Comparison of ENCODE assay signal across 1 cellular context in genomic region chr1:153977250-153978240, GRCh38.
TF ChIP-seq lines count a peak whose summit lies in the region.

Gene JTB (minus strand): TSS chr1:153977674. CDS start chr1:153977252, 422 bp downstream.

TF ChIP-seq in K562, 482 proteins besides CTCF, POLR2A, EP300 and RAD21 (continued from another document and continues in another):
- 0 out of 2 replicates have a peak, but pooled peaks have one; percentile 50 for TF ChIP-seq TGIF2 (CRISPR knock-in tag; IDR thresholded peaks at IDR 0.05)
- TF ChIP-seq PTBP1 (IDR thresholded peaks at IDR 0.05; ENCODE audit: low read depth, low read length), result no peak
- no peak for TF ChIP-seq ZNF551 (CRISPR knock-in tag; IDR thresholded peaks at IDR 0.05)
- no peak for TF ChIP-seq GATA2 (CRISPR knock-in tag; IDR thresholded peaks at IDR 0.05)
- TF ChIP-seq, protein P1, sequence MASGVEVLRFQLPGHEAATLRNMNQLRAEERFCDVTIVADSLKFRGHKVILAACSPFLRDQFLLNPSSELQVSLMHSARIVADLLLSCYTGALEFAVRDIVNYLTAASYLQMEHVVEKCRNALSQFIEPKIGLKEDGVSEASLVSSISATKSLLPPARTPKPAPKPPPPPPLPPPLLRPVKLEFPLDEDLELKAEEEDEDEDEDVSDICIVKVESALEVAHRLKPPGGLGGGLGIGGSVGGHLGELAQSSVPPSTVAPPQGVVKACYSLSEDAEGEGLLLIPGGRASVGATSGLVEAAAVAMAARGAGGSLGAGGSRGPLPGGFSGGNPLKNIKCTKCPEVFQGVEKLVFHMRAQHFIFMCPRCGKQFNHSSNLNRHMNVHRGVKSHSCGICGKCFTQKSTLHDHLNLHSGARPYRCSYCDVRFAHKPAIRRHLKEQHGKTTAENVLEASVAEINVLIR (CRISPR knock-in tag; IDR thresholded peaks at IDR 0.05), result 0 out of 2 replicates have a peak, but pooled peaks have one; percentile 17
- TF ChIP-seq, protein P2, sequence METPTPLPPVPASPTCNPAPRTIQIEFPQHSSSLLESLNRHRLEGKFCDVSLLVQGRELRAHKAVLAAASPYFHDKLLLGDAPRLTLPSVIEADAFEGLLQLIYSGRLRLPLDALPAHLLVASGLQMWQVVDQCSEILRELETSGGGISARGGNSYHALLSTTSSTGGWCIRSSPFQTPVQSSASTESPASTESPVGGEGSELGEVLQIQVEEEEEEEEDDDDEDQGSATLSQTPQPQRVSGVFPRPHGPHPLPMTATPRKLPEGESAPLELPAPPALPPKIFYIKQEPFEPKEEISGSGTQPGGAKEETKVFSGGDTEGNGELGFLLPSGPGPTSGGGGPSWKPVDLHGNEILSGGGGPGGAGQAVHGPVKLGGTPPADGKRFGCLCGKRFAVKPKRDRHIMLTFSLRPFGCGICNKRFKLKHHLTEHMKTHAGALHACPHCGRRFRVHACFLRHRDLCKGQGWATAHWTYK (CRISPR knock-in tag; IDR thresholded peaks at IDR 0.05), result no peak
- no peak for TF ChIP-seq E2F1 (CRISPR knock-in tag; IDR thresholded peaks at IDR 0.05)
- TF ChIP-seq TAF15 (IDR thresholded peaks at IDR 0.05; ENCODE audit: low read depth, low read length), result no peak
- TF ChIP-seq ZNF263 (CRISPR knock-in tag; IDR thresholded peaks at IDR 0.05; ENCODE audit: borderline replicate concordance), result no peak; the same call in 1 of the 2 replicates
- peak; percentile 58; the same call in 1 of the 2 replicates for TF ChIP-seq SMAD4 (CRISPR knock-in tag; conservative IDR thresholded peaks at IDR 0.05)
- no peak for TF ChIP-seq ZNF197 (CRISPR knock-in tag; IDR thresholded peaks at IDR 0.05; ENCODE audit: low read depth)
- TF ChIP-seq SMAD1 (IDR thresholded peaks at IDR 0.05; ENCODE audit: low read depth, low read length, partially characterized antibody), result no peak
- TF ChIP-seq ZFPM2 (CRISPR knock-in tag; IDR thresholded peaks at IDR 0.05), result no peak
- no peak for TF ChIP-seq SPI1 (IDR thresholded peaks at IDR 0.05; ENCODE audit: borderline replicate concordance, low read depth, low read length)
- TF ChIP-seq ARID4B (CRISPR knock-in tag; IDR thresholded peaks at IDR 0.05), result peak; percentile 90; the same call in 1 of the 2 replicates
- peak; percentile 8; the same call in 1 of the 2 replicates for TF ChIP-seq NFIC (IDR thresholded peaks at IDR 0.05)
- TF ChIP-seq, protein P3, sequence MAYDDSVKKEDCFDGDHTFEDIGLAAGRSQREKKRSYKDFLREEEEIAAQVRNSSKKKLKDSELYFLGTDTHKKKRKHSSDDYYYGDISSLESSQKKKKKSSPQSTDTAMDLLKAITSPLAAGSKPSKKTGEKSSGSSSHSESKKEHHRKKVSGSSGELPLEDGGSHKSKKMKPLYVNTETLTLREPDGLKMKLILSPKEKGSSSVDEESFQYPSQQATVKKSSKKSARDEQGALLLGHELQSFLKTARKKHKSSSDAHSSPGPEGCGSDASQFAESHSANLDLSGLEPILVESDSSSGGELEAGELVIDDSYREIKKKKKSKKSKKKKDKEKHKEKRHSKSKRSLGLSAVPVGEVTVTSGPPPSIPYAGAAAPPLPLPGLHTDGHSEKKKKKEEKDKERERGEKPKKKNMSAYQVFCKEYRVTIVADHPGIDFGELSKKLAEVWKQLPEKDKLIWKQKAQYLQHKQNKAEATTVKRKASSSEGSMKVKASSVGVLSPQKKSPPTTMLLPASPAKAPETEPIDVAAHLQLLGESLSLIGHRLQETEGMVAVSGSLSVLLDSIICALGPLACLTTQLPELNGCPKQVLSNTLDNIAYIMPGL (CRISPR knock-in tag; IDR thresholded peaks at IDR 0.05), result no peak
- no peak for TF ChIP-seq ZC3H8 (IDR thresholded peaks at IDR 0.05)
- no peak for TF ChIP-seq ZNF121 (CRISPR knock-in tag; conservative IDR thresholded peaks at IDR 0.05)
- peak; percentile 71 to 97 (median 94) for TF ChIP-seq YY1 (IDR thresholded peaks at IDR 0.05; ENCODE audit: borderline replicate concordance in 1 of 3, control insufficient read depth in 1 of 3, extremely low read depth in 1 of 3, insufficient read depth in 3 of 3, insufficient read length in 1 of 3, insufficient replicate concordance in 2 of 3, low read depth in 1 of 3, low read length in 2 of 3)
- no peak for TF ChIP-seq MTA1 (IDR thresholded peaks at IDR 0.05; ENCODE audit: borderline replicate concordance)
- TF ChIP-seq ZNF586 (CRISPR knock-in tag; conservative IDR thresholded peaks at IDR 0.05), result no peak
- peak in 1 of 2 experiments; percentile 94 for TF ChIP-seq AFF1 (IDR thresholded peaks at IDR 0.05; ENCODE audit: low read depth in 1 of 2, partially characterized antibody in 2 of 2)
- peak; percentile 75; the same call in 1 of the 2 replicates for TF ChIP-seq POLR2H (tag; IDR thresholded peaks at IDR 0.05; ENCODE audit: low read depth)
- TF ChIP-seq CSDE1 (IDR thresholded peaks at IDR 0.05), result no peak
- TF ChIP-seq MCM3 (IDR thresholded peaks at IDR 0.05), result no peak
- TF ChIP-seq RHOXF2B (CRISPR knock-in tag; conservative IDR thresholded peaks at IDR 0.05), result no peak
- TF ChIP-seq ESRRA (IDR thresholded peaks at IDR 0.05; ENCODE audit: borderline replicate concordance, low read depth), result no peak
- TF ChIP-seq FOSL1 (tag; conservative IDR thresholded peaks at IDR 0.05), result no peak
- TF ChIP-seq ZNF75A (CRISPR knock-in tag; IDR thresholded peaks at IDR 0.05), result no peak
- TF ChIP-seq, protein P4, sequence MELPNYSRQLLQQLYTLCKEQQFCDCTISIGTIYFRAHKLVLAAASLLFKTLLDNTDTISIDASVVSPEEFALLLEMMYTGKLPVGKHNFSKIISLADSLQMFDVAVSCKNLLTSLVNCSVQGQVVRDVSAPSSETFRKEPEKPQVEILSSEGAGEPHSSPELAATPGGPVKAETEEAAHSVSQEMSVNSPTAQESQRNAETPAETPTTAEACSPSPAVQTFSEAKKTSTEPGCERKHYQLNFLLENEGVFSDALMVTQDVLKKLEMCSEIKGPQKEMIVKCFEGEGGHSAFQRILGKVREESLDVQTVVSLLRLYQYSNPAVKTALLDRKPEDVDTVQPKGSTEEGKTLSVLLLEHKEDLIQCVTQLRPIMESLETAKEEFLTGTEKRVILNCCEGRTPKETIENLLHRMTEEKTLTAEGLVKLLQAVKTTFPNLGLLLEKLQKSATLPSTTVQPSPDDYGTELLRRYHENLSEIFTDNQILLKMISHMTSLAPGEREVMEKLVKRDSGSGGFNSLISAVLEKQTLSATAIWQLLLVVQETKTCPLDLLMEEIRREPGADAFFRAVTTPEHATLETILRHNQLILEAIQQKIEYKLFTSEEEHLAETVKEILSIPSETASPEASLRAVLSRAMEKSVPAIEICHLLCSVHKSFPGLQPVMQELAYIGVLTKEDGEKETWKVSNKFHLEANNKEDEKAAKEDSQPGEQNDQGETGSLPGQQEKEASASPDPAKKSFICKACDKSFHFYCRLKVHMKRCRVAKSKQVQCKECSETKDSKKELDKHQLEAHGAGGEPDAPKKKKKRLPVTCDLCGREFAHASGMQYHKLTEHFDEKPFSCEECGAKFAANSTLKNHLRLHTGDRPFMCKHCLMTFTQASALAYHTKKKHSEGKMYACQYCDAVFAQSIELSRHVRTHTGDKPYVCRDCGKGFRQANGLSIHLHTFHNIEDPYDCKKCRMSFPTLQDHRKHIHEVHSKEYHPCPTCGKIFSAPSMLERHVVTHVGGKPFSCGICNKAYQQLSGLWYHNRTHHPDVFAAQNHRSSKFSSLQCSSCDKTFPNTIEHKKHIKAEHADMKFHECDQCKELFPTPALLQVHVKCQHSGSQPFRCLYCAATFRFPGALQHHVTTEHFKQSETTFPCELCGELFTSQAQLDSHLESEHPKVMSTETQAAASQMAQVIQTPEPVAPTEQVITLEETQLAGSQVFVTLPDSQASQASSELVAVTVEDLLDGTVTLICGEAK (IDR thresholded peaks at IDR 0.05), result no peak; the same call in 1 of the 2 replicates
- TF ChIP-seq, protein P4 (CRISPR knock-in tag; IDR thresholded peaks at IDR 0.05), result no peak
